1 cellular context compared by ENCODE assay signal in the genomic region with DNA sequence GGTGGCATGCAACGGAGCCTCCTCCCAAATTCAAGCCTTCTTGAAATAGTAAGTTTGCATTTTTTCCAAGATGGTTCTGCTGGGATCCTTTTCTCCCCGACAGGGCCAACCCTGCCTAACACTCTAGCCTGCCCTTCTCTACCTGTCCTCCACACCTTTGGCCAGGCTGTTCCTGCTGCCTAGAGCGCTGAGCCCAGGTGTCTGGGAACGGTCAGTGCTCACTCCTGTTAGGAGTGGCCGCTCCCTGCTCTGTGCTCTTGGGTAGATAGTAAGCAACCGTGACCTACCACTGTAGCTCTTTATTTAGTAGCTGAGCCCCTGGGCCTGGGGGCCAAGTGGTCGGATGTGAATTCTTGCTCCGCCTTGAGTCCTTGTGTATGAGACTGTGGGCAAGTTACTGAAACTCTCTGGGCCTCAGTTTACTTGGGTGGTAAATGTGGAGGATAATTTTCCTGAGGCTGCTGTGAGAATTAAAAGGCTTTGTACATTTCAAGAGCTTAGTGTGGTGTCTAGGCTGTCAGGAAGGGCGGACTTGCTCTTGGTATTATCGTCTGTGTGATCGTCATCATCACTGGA.
TF ChIP-seq lines count a peak whose summit lies in the region.

No MANE protein-coding gene starts in this region.

TF ChIP-seq in H1, 55 proteins besides CTCF, POLR2A, EP300 and RAD21:
- TF ChIP-seq NANOG (IDR thresholded peaks at IDR 0.05; ENCODE audit: insufficient read depth, low read depth, low read length, poor library complexity, severe bottlenecking) (no peak), CHD7 (IDR thresholded peaks at IDR 0.05; ENCODE audit: insufficient replicate concordance, low read length) (no peak), E2F6 (IDR thresholded peaks at IDR 0.05) (no peak)
- TF ChIP-seq, protein P1, sequence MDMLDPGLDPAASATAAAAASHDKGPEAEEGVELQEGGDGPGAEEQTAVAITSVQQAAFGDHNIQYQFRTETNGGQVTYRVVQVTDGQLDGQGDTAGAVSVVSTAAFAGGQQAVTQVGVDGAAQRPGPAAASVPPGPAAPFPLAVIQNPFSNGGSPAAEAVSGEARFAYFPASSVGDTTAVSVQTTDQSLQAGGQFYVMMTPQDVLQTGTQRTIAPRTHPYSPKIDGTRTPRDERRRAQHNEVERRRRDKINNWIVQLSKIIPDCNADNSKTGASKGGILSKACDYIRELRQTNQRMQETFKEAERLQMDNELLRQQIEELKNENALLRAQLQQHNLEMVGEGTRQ (IDR thresholded peaks at IDR 0.05; ENCODE audit: low read length), result no peak
